8 cellular contexts compared by ENCODE assay signal in genomic region chr1:204407314-204407971, GRCh38. TPM values are rescaled to one million over a fixed set of nuclear protein-coding genes. Genes with fewer than 3 reads are reported as not detected.
DNase-seq lines count a peak whose midpoint lies in the region; ATAC-seq and TF ChIP-seq lines count a peak whose summit lies in the region.

No MANE protein-coding gene starts in this region.

- H3K9me3 ChIP-seq in ES-I3 (ENCODE audit: control insufficient read depth, insufficient read depth, low read length), result no peaks in the 10 kb centered on the region
- no peaks in the 10 kb centered on the region for H3K9me3 ChIP-seq in Peyer's patch
- no peaks in the 10 kb centered on the region for H3K9me3 ChIP-seq in parathyroid adenoma (ENCODE audit: control insufficient read depth, low read length)

- peaks cover 29% of the 10 kb centered on the region for H3K79me2 ChIP-seq in parathyroid adenoma

- H3K4me2 ChIP-seq in parathyroid adenoma (ENCODE audit: low read length), result peak overlapping the region; percentile 93

- H3K4me1 ChIP-seq in ES-I3 (ENCODE audit: insufficient read depth, low read length) (no peaks in the 10 kb centered on the region), Peyer's patch (peaks cover 0 to 28% (median 1%) of the 10 kb centered on the region in 4 donors), parathyroid adenoma (no peaks in the 10 kb centered on the region)

- no peak for ATAC-seq in HG02763 (IDR thresholded peaks at IDR 0.05; ENCODE audit: unreplicated experiment)

- no peak for TF ChIP-seq POLR2A in Peyer's patch (IDR thresholded peaks at IDR 0.05)

- peak overlapping the region; percentile 89 for H3K9ac ChIP-seq in ES-I3 (ENCODE audit: low read depth, low read length)
- no peak overlapping the region for H3K9ac ChIP-seq in parathyroid adenoma

- H3K36me3 ChIP-seq in ES-I3 (ENCODE audit: insufficient read depth, low read length), result peaks cover 4% of the 10 kb centered on the region
- H3K36me3 ChIP-seq in Peyer's patch, result peaks cover 0 to 38% (median 0%) of the 10 kb centered on the region in 3 donors
- H3K36me3 ChIP-seq in parathyroid adenoma (ENCODE audit: control insufficient read depth, insufficient read depth, low read length), result no peaks in the 10 kb centered on the region

- H3K4me3 ChIP-seq in Peyer's patch (peak overlapping the region; percentile 68 to 82 (median 74)), epithelial cell of proximal tubule (ENCODE audit: low read depth, low read length) (peak overlapping the region; percentile 88), parathyroid adenoma (ENCODE audit: low read depth, low read length) (peak overlapping the region; percentile 96)

- H2AFZ ChIP-seq in parathyroid adenoma, result no peak overlapping the region

- H3K27ac ChIP-seq in Peyer's patch (no peak overlapping the region), parathyroid adenoma (no peak overlapping the region), substantia nigra (ENCODE audit: low read depth, low read length, poor library complexity, severe bottlenecking) (no peak overlapping the region)

- DNase-seq in Peyer's patch (no peak), epithelial cell of proximal tubule (ENCODE audit: low read depth) (no peak), NCI-H1694 (lab: John Stamatoyannopoulos, UW) (no peak), substantia nigra (lab: John Stamatoyannopoulos, UW) (no peak), NCI-H1694 treated with DMSO at 0.1 percent for 48 hours (lab: John Stamatoyannopoulos, UW) (no peak)

- H3K27me3 ChIP-seq in Peyer's patch (no peaks in the 10 kb centered on the region), parathyroid adenoma (ENCODE audit: control insufficient read depth, insufficient read depth, low read length) (no peaks in the 10 kb centered on the region)

- no peak for TF ChIP-seq CTCF in Peyer's patch (IDR thresholded peaks at IDR 0.05)
- TF ChIP-seq CTCF in epithelial cell of proximal tubule (conservative IDR thresholded peaks at IDR 0.05; ENCODE audit: low read depth, low read length), result no peak
- no peak for TF ChIP-seq CTCF in parathyroid adenoma (IDR thresholded peaks at IDR 0.05)

RNA-seq across cellular contexts. Expression of gene PPP1R15B, which starts 4.2 kb away (rescaled TPM):
- total RNA-seq in Peyer's patch (10 to 100 TPM; 33.8 to 90.5 (median 72.3) TPM), epithelial cell of proximal tubule (26.6 and 28.5 TPM in 2 replicates)

RNA-seq across cellular contexts. Expression of gene PLEKHA6, which starts 47.7 kb away (rescaled TPM):
- 10 to 100 TPM; 57.3 to 91.6 (median 70.2) TPM for total RNA-seq in Peyer's patch
- total RNA-seq in epithelial cell of proximal tubule, result 10.4 and 19.9 TPM in 2 replicates
